ENCODE assay signal across 8 cellular contexts in the genomic region with DNA sequence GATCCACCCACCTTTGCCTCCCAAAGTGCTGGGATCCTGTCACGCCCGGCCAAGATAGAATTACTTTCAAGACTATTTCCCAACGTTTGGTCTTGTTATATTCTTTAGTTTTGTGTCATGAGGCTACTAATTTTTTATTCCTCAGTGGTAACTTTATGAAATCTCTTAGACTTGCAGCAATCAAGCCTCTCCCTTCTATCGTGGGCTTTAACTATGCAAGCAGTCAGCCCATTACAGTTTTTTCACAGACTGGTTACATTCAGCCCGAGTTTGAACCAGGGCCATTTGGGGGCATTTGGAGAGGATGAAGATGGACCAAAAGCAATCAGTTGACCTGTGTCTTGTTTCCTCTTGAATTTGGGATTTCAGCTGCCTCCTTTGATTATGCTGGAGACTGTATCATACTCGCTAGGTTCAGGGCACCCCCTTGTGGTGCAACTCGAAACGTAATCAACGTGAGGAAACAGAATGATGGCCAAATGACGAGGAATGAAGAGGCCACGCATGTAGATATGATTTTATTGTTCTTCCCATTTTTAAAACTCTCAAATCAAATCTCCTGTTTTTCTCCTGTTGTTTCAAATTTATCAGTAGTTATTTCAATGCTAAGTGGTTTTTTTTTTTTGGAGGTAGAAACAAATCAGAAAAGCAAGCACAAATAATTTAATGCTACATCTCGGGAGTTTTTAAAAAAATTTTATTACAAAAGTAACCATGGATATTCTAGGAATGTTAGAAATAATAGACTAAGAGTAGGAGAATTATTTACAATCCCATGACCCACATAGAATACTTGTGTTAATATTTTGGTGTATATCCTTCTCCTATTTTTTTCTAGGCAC.
DNase-seq lines count a peak whose midpoint lies in the region; ATAC-seq, FAIRE-seq and TF ChIP-seq lines count a peak whose summit lies in the region.

No MANE protein-coding gene starts in this region.

- H3K4me1 ChIP-seq in A549 (no peaks in the 10 kb centered on the region), gastrocnemius medialis (peaks cover 14 to 22% of the 10 kb centered on the region in 2 donors)

- in situ Hi-C loops in gastrocnemius medialis (cut with MboI; ENCODE audit: low sequenced_read_pairs in 4 of 4): loop anchor here (5.0 to 25.0 kb wide), 7 partner anchors 123 to 366 kb away; a partner anchor contains a TSS

- H3K36me3 ChIP-seq in gastrocnemius medialis: no peaks in the 10 kb centered on the region

- H3K4me3 ChIP-seq in A549: no peak overlapping the region
- H3K4me3 ChIP-seq in GM12864 (ENCODE audit: low read depth, low read length): no peak overlapping the region
- no peak overlapping the region for H3K4me3 ChIP-seq in gastrocnemius medialis

- POLR2A ChIA-PET in A549 (lab: Yijun Ruan, JAX): no interaction called here

- TF ChIP-seq CTCF in A549 (IDR thresholded peaks at IDR 0.05): peak; percentile 61
- peak; percentile 75 for TF ChIP-seq CTCF in GM12864 (IDR thresholded peaks at IDR 0.05; ENCODE audit: low read depth, low read length, missing control alignments)
- TF ChIP-seq CTCF in gastrocnemius medialis (IDR thresholded peaks at IDR 0.05 in 4 of 5, conservative IDR thresholded peaks at IDR 0.05 in 1 of 5): peak; percentile 57 to 75 (median 72)

- no peaks in the 10 kb centered on the region for H3K27me3 ChIP-seq in gastrocnemius medialis

- H3K27ac ChIP-seq in A549: no peak overlapping the region
- H3K27ac ChIP-seq in gastrocnemius medialis: peak overlapping the region; percentile 44 to 73 (median 62)

- H3K9me3 ChIP-seq in A549 (no peaks in the 10 kb centered on the region), gastrocnemius medialis (no peaks in the 10 kb centered on the region)

- 29% methylated on average over 12 of the region's 12 CpGs for WGBS in A549 (ENCODE audit: missing lambda C conversion rate)

- no peak for TF ChIP-seq EP300 in A549 (IDR thresholded peaks at IDR 0.05)

- CTCF ChIA-PET in A549 (lab: Yijun Ruan, JAX): interaction anchor here (1.1 to 6.8 kb wide), 10 partner anchors 8 to 366 kb away, joined by 3 to 28 read pairs (median 4); no protein-coding TSS in a partner anchor

- TF ChIP-seq POLR2A in A549 (IDR thresholded peaks at IDR 0.05; ENCODE audit: low read length): no peak
- no peak for TF ChIP-seq POLR2A in gastrocnemius medialis (IDR thresholded peaks at IDR 0.05)

- ATAC-seq in A549 (peak; percentile 81 to 93; a peak in 5 of 6 replicates), HG02852 (IDR thresholded peaks at IDR 0.05; ENCODE audit: unreplicated experiment) (peak; percentile 47), left ventricle myocardium superior (peak; percentile 80), gastrocnemius medialis (peak; percentile 82 to 89)

- no peak for FAIRE-seq in A549 (lab: Jason Lieb, UNC)

- peak; percentile 67 to 77 for TF ChIP-seq RAD21 in A549 (conservative IDR thresholded peaks at IDR 0.05 in 1 of 2, IDR thresholded peaks at IDR 0.05 in 1 of 2)

- no peak overlapping the region for H3K4me2 ChIP-seq in A549

- DNase-seq in A549 (ENCODE audit: low read depth in 1 of 2, low spot score in 1 of 2) (peak; percentile 35 to 64), GM12864 (ENCODE audit: low read depth) (no peak), NCI-H2171 treated with DMSO at 0.1 percent for 48 hours (lab: John Stamatoyannopoulos, UW) (peak; percentile 56), amniotic epithelial cell (ENCODE audit: low read depth) (peak; percentile 75), left ventricle myocardium superior (peak; percentile 81), gastrocnemius medialis (peak; percentile 57 to 78)
- no peak for DNase-seq in central memory CD4-positive, alpha-beta T cell

- intact Hi-C loops in left ventricle myocardium superior (cut with micrococcal nuclease) (no loop called here), gastrocnemius medialis (cut with DNase I; ENCODE audit: low total_unique reads) (loop anchor here (1.0 to 5.0 kb wide), 4 partner anchors 50 to 366 kb away; a partner anchor contains a TSS)

TF ChIP-seq in A549, 52 proteins besides CTCF, POLR2A, EP300 and RAD21:
- TF ChIP-seq SMC3 (IDR thresholded peaks at IDR 0.05) (peak; percentile 60), BHLHE40 (IDR thresholded peaks at IDR 0.05; ENCODE audit: low read depth, low read length) (no peak)

Comparison
In these comparisons a context has a peak if more than half of its experiments do, and no peak if none do; other contexts are left out.
1. DNase-seq: peak in A549 (2 of 2), NCI-H2171 treated with DMSO at 0.1 percent for 48 hours (single experiment), amniotic epithelial cell (single experiment), left ventricle myocardium superior (single experiment) and gastrocnemius medialis (2 of 2); none in GM12864 (single experiment) and central memory CD4-positive, alpha-beta T cell (single experiment).
2. H3K27ac ChIP-seq: peak in gastrocnemius medialis (4 of 4); none in A549 (0 of 2).
3. Peak in every context shown above with its lines, with median percentiles within 50 percentile points of each other: ATAC-seq and CTCF ChIP-seq.